Comparison of ENCODE assay signal across 17 cellular contexts in the genomic region with DNA sequence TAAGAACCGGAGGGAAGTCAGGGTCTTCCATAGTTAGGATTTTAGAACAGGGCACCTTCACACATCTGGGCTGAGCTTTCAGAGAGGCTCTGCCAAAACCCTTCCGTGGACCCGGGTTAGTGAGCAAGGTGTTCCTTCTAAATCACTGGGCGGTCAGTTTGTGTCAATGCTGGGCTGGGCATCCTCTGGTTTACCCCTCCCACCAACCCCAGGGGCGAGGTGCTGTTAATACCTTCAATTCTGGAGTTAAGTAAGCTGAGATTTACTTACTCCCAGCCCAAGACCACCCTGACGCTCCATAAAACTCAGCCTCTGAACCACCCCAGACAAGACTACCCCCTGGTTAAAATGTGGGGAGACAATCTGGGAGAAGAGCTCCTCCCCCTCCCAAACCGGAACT. TPM values are rescaled to one million over a fixed set of nuclear protein-coding genes. Genes with fewer than 3 reads are reported as not detected.
DNase-seq lines count a peak whose midpoint lies in the region; ATAC-seq, FAIRE-seq and TF ChIP-seq lines count a peak whose summit lies in the region.
"Had no signal": no experiment of that assay in that cellular context is flagged by ENCODE, and none has a peak within 500 bp of the region (broad histone marks: within the 10 kb centered on the region; RNA-seq: fewer than 3 reads in every experiment).

No MANE protein-coding gene starts in this region.

- H3K4me1 Mint-ChIP-seq in activated naive CD8-positive, alpha-beta T cell treated with anti-CD3 and anti-CD28 coated beads, Interleukin-2, amount 10 ng/mL, durations not matched to agents 7 days and 5 days = peaks cover 11% of the 10 kb centered on the region
- peaks cover 7% of the 10 kb centered on the region for H3K4me1 Mint-ChIP-seq in activated naive CD8-positive, alpha-beta T cell treated with anti-CD3 and anti-CD28 coated beads, Interleukin-2, amount 50 U/mL, for 24 hours
- peaks cover 29% of the 10 kb centered on the region for H3K4me1 Mint-ChIP-seq in type B pancreatic cell (ENCODE audit: unreplicated experiment)

- no peaks in the 10 kb centered on the region for H3K9me3 ChIP-seq in lower lobe of right lung

- H3K27ac Mint-ChIP-seq in activated naive CD8-positive, alpha-beta T cell treated with anti-CD3 and anti-CD28 coated beads, Interleukin-2, amount 10 ng/mL, durations not matched to agents 7 days and 5 days = no peak overlapping the region
- no peak overlapping the region for H3K27ac Mint-ChIP-seq in activated naive CD8-positive, alpha-beta T cell treated with anti-CD3 and anti-CD28 coated beads, Interleukin-2, amount 50 U/mL, for 24 hours
- H3K27ac Mint-ChIP-seq in type B pancreatic cell = no peak overlapping the region
- H3K27ac Mint-ChIP-seq: T-helper 1 cell treated with Interleukin-12 subunit alpha and Interleukin-12 subunit beta and Interleukin-4 antibody, amounts not matched to agents 30 μg/mL and 1 μg/mL, for 36 hours had no signal

- no peaks in the 10 kb centered on the region for H3K27me3 ChIP-seq in bronchial epithelial cell (ENCODE audit: control insufficient read depth, insufficient read depth, low read length)
- peaks cover 31% of the 10 kb centered on the region for H3K27me3 ChIP-seq in lower lobe of right lung (ENCODE audit: low read depth)

- intact Hi-C loops in lower lobe of right lung (cut with DNase I) = no loop called here

- peaks cover 24% of the 10 kb centered on the region for H3K4me1 ChIP-seq in lower lobe of right lung

- FAIRE-seq in bronchial epithelial cell (lab: Jason Lieb, UNC) = no peak

- DNase-seq in activated naive CD8-positive, alpha-beta T cell treated with anti-CD3 and anti-CD28 coated beads, Interleukin-2, amount 10 ng/mL, durations not matched to agents 7 days and 5 days = peak; percentile 5
- no peak for DNase-seq in activated naive CD8-positive, alpha-beta T cell treated with anti-CD3 and anti-CD28 coated beads, Interleukin-2, amount 50 U/mL, for 24 hours
- DNase-seq in bronchial epithelial cell (ENCODE audit: low read depth) (no peak), lower lobe of right lung (peak; percentile 32), type B pancreatic cell (ENCODE audit: extremely low spot score, unreplicated experiment) (no peak)
- DNase-seq: activated effector memory CD4-positive, alpha-beta T cell treated with Interleukin-2 at 50 U/mL for 16 hours; C1 segment of cervical spinal cord; midbrain; NCI-H1105 treated with DMSO at 0.1 percent for 48 hours; NCI-H2171 treated with DMSO at 0.1 percent for 48 hours had no signal

- H3K27me3 Mint-ChIP-seq in activated naive CD8-positive, alpha-beta T cell treated with anti-CD3 and anti-CD28 coated beads, Interleukin-2, amount 10 ng/mL, durations not matched to agents 7 days and 5 days = peaks cover 39% of the 10 kb centered on the region
- H3K27me3 Mint-ChIP-seq in activated naive CD8-positive, alpha-beta T cell treated with anti-CD3 and anti-CD28 coated beads, Interleukin-2, amount 50 U/mL, for 24 hours = peaks cover 33% of the 10 kb centered on the region
- peaks cover 24% of the 10 kb centered on the region for H3K27me3 Mint-ChIP-seq in type B pancreatic cell

- H3K36me3 Mint-ChIP-seq in activated naive CD8-positive, alpha-beta T cell treated with anti-CD3 and anti-CD28 coated beads, Interleukin-2, amount 10 ng/mL, durations not matched to agents 7 days and 5 days = no peaks in the 10 kb centered on the region
- no peaks in the 10 kb centered on the region for H3K36me3 Mint-ChIP-seq in activated naive CD8-positive, alpha-beta T cell treated with anti-CD3 and anti-CD28 coated beads, Interleukin-2, amount 50 U/mL, for 24 hours (ENCODE audit: low read depth)
- H3K36me3 Mint-ChIP-seq in type B pancreatic cell = no peaks in the 10 kb centered on the region

- TF ChIP-seq CTCF in bronchial epithelial cell (IDR thresholded peaks at IDR 0.05; ENCODE audit: insufficient read depth, low read length, severe bottlenecking) = no peak
- no peak for TF ChIP-seq CTCF in lower lobe of right lung (IDR thresholded peaks at IDR 0.05)
- no peak for TF ChIP-seq CTCF in type B pancreatic cell (conservative IDR thresholded peaks at IDR 0.05)

- POLR2A ChIA-PET in activated naive CD8-positive, alpha-beta T cell treated with anti-CD3 and anti-CD28 coated beads, Interleukin-2, amount 10 ng/mL, durations not matched to agents 7 days and 5 days (lab: Charles Lee) = no interaction called here

- ATAC-seq in activated naive CD8-positive, alpha-beta T cell treated with anti-CD3 and anti-CD28 coated beads, Interleukin-2, amount 10 ng/mL, durations not matched to agents 7 days and 5 days (ENCODE audit: low read depth) = no peak
- no peak for ATAC-seq in activated naive CD8-positive, alpha-beta T cell treated with anti-CD3 and anti-CD28 coated beads, Interleukin-2, amount 50 U/mL, for 24 hours
- ATAC-seq in lower lobe of right lung (no peak), HG02642 (IDR thresholded peaks at IDR 0.05; ENCODE audit: poor library complexity, unreplicated experiment) (no peak), GM18870 (IDR thresholded peaks at IDR 0.05; ENCODE audit: unreplicated experiment) (no peak), HG02798 (IDR thresholded peaks at IDR 0.05; ENCODE audit: poor library complexity, unreplicated experiment) (no peak)

- H3K36me3 ChIP-seq in bronchial epithelial cell (ENCODE audit: control insufficient read depth, insufficient read depth, low read length) = peaks cover 5% of the 10 kb centered on the region
- H3K36me3 ChIP-seq in lower lobe of right lung = no peaks in the 10 kb centered on the region

- H3K4me3 ChIP-seq in bronchial epithelial cell (ENCODE audit: low read depth, low read length) (peak overlapping the region; percentile 58), lower lobe of right lung (peak overlapping the region; percentile 50)

- no peak overlapping the region for H3K4me3 Mint-ChIP-seq in activated naive CD8-positive, alpha-beta T cell treated with anti-CD3 and anti-CD28 coated beads, Interleukin-2, amount 10 ng/mL, durations not matched to agents 7 days and 5 days
- H3K4me3 Mint-ChIP-seq in activated naive CD8-positive, alpha-beta T cell treated with anti-CD3 and anti-CD28 coated beads, Interleukin-2, amount 50 U/mL, for 24 hours = no peak overlapping the region
- peak overlapping the region; percentile 79 for H3K4me3 Mint-ChIP-seq in type B pancreatic cell

- no peak overlapping the region for H3K27ac ChIP-seq in lower lobe of right lung
- H3K27ac ChIP-seq: 22Rv1, KMS-11 had no signal

- no peaks in the 10 kb centered on the region for H3K9me3 Mint-ChIP-seq in activated naive CD8-positive, alpha-beta T cell treated with anti-CD3 and anti-CD28 coated beads, Interleukin-2, amount 10 ng/mL, durations not matched to agents 7 days and 5 days
- H3K9me3 Mint-ChIP-seq in activated naive CD8-positive, alpha-beta T cell treated with anti-CD3 and anti-CD28 coated beads, Interleukin-2, amount 50 U/mL, for 24 hours = no peaks in the 10 kb centered on the region
- H3K9me3 Mint-ChIP-seq in type B pancreatic cell = no peaks in the 10 kb centered on the region
- H3K9me3 Mint-ChIP-seq: T-helper 1 cell treated with Interleukin-12 subunit alpha and Interleukin-12 subunit beta and Interleukin-4 antibody, amounts not matched to agents 30 μg/mL and 1 μg/mL, for 36 hours had no signal

RNA-seq across cellular contexts. Expression of gene TMEM92, which starts 1.0 kb away (rescaled TPM):
- not detected for total RNA-seq in activated naive CD8-positive, alpha-beta T cell treated with anti-CD3 and anti-CD28 coated beads, Interleukin-2, amount 10 ng/mL, durations not matched to agents 7 days and 5 days
- total RNA-seq in bronchial epithelial cell (0.26 and 0.64 TPM in 2 replicates), lower lobe of right lung (9.2 TPM), type B pancreatic cell (ENCODE audit: low replicate concordance) (1.6 and 1.8 TPM in 2 replicates)
- total RNA-seq: skeletal muscle tissue had no signal

Comparison
In these comparisons a context has a peak if more than half of its experiments do, and no peak if none do; other contexts are left out.
1. DNase-seq: peak in activated naive CD8-positive, alpha-beta T cell treated with anti-CD3 and anti-CD28 coated beads, Interleukin-2, amount 10 ng/mL, durations not matched to agents 7 days and 5 days (single experiment) and lower lobe of right lung (single experiment); none in activated naive CD8-positive, alpha-beta T cell treated with anti-CD3 and anti-CD28 coated beads, Interleukin-2, amount 50 U/mL, for 24 hours (single experiment), bronchial epithelial cell (single experiment) and type B pancreatic cell (single experiment).